Comparison of ENCODE assay signal across 4 cellular contexts in genomic region chr12:30880813-30881212, GRCh38. TPM values are rescaled to one million over a fixed set of nuclear protein-coding genes. Genes with fewer than 3 reads are reported as not detected.
"Had no signal": no experiment of that assay in that cellular context is flagged by ENCODE, and none has a peak within 500 bp of the region (broad histone marks: within the 10 kb centered on the region; RNA-seq: fewer than 3 reads in every experiment).

No MANE protein-coding gene starts in this region.

- H3K4me3 ChIP-seq: GM12878 had no signal

- DNase-seq: GDM1, GF-D8 had no signal

RNA-seq across cellular contexts. Expression of gene TSPAN11, which starts 45.7 kb away (rescaled TPM):
- total RNA-seq: G401 had no signal
